8 cellular contexts compared by ENCODE assay signal in genomic region chr7:150189963-150190362, GRCh38.
DNase-seq lines count a peak whose midpoint lies in the region; ATAC-seq, FAIRE-seq and TF ChIP-seq lines count a peak whose summit lies in the region.
"Not testable (repeated sequence)": the region's sequence is repeated elsewhere in the genome, so short reads cannot be mapped to it uniquely, and the experiment has no call there.

No MANE protein-coding gene starts in this region.

- not testable (repeated sequence) for H3K79me2 ChIP-seq in GM12878 (ENCODE audit: control insufficient read depth, insufficient read depth, low read length)

- H3K27ac ChIP-seq in GM12878 (ENCODE audit: control insufficient read depth, insufficient read depth): not testable (repeated sequence)

- TF ChIP-seq RAD21 in GM12878 (IDR thresholded peaks at IDR 0.05; ENCODE audit: insufficient read depth, low read depth, low read length): not testable (repeated sequence)

- DNase-seq in GM12878 (ENCODE audit: low read depth, low spot score): peak; percentile 15
- DNase-seq in myocyte (ENCODE audit: low read depth): peak; percentile 55

- not testable (repeated sequence) for H3K9ac ChIP-seq in GM12878 (ENCODE audit: control insufficient read depth, insufficient read depth, low read length)

- CTCF ChIA-PET in GM12878 (lab: Yijun Ruan, JAX): not testable (repeated sequence)

- H3K27me3 ChIP-seq in GM12878 (replicated peaks in 1 of 2; ENCODE audit: control insufficient read depth in 2 of 2, insufficient read depth in 2 of 2, low read length in 1 of 2): not testable (repeated sequence)

- H3K4me2 ChIP-seq in GM12878 (ENCODE audit: control insufficient read depth, insufficient read depth): not testable (repeated sequence)

- not testable (repeated sequence) for FAIRE-seq in GM12878 (lab: Jason Lieb, UNC)

- H3K9me3 ChIP-seq in GM12878 (replicated peaks; ENCODE audit: control insufficient read depth, insufficient read depth, low read length): not testable (repeated sequence)

- POLR2A ChIA-PET in GM12878 (lab: Charles Lee): not testable (repeated sequence)

- intact Hi-C loops in GM12878 (cut with micrococcal nuclease; ENCODE audit: unreplicated experiment): not testable (repeated sequence)

- H3K4me3 ChIP-seq in GM12878: not testable (repeated sequence)

- not testable (repeated sequence) for BruUV-seq in GM12878 (replicated peaks; lab: Mats Ljungman, UMichigan)

- not testable (repeated sequence) for H4K20me1 ChIP-seq in GM12878 (ENCODE audit: control insufficient read depth, insufficient read depth)

- not testable (repeated sequence) for TF ChIP-seq CTCF in GM12878 (IDR thresholded peaks at IDR 0.05 in 2 of 3, conservative IDR thresholded peaks at IDR 0.05 in 1 of 3; ENCODE audit: control insufficient read depth in 2 of 3, extremely low read depth in 1 of 3, insufficient read depth in 1 of 3, low read depth in 3 of 3, low read length in 3 of 3)

- RAD21 ChIA-PET in GM12878 (lab: Charles Lee; ENCODE audit: unreplicated experiment): not testable (repeated sequence)

- SMC1A ChIA-PET in GM12878 (lab: Charles Lee; ENCODE audit: uncharacterized antibody, unreplicated experiment): not testable (repeated sequence)

- WGBS in GM12878 (ENCODE audit: insufficient coverage, insufficient replicate concordance, low lambda C conversion rate, missing lambda C conversion rate): 0% methylated on average over 1 of the region's 1 CpG

- peak in 1 of 2 experiments; percentile 43; a peak in 1 of 4 replicates for TF ChIP-seq EP300 in GM12878 (IDR thresholded peaks at IDR 0.05; ENCODE audit: borderline replicate concordance in 1 of 2, control insufficient read depth in 1 of 2, low read depth in 2 of 2, low read length in 2 of 2)

- H3K36me3 ChIP-seq in GM12878 (ENCODE audit: control insufficient read depth in 2 of 2, insufficient read depth in 2 of 2, low read length in 1 of 2): not testable (repeated sequence)

- not testable (repeated sequence) for H3K4me1 ChIP-seq in GM12878 (ENCODE audit: control insufficient read depth, insufficient read depth, low read length)

- peak; percentile 87 for ATAC-seq in GM18502 (IDR thresholded peaks at IDR 0.05; ENCODE audit: poor library complexity, unreplicated experiment)
- ATAC-seq in GM19324 (IDR thresholded peaks at IDR 0.05; ENCODE audit: low FRiP score, unreplicated experiment): peak; percentile 91
- ATAC-seq in GM21515 (IDR thresholded peaks at IDR 0.05; ENCODE audit: unreplicated experiment): peak; percentile 89
- ATAC-seq in HG02759 (IDR thresholded peaks at IDR 0.05; ENCODE audit: unreplicated experiment): peak; percentile 92
- ATAC-seq in HG03066 (IDR thresholded peaks at IDR 0.05; ENCODE audit: low read depth, unreplicated experiment): peak; percentile 97
- ATAC-seq in HG03460 (IDR thresholded peaks at IDR 0.05; ENCODE audit: unreplicated experiment): peak; percentile 80
- ATAC-seq in GM12878: peak; percentile 90

- in situ Hi-C loops in GM12878 (cut with MboI): not testable (repeated sequence)

- TF ChIP-seq POLR2A in GM12878 (IDR thresholded peaks at IDR 0.05; ENCODE audit: low read depth, low read length): not testable (repeated sequence)

- not testable (repeated sequence) for H2AFZ ChIP-seq in GM12878 (ENCODE audit: control insufficient read depth, low read depth, low read length)

TF ChIP-seq in GM12878, 131 proteins besides CTCF, POLR2A, EP300 and RAD21:
- TF ChIP-seq MEF2B (IDR thresholded peaks at IDR 0.05; ENCODE audit: partially characterized antibody, poor library complexity, severe bottlenecking): peak; percentile 23
TF ChIP-seq in GM12878: peak in this region for 1; not testable (repeated sequence) for 130.
